ENCODE assay signal across 9 cellular contexts in the genomic region with DNA sequence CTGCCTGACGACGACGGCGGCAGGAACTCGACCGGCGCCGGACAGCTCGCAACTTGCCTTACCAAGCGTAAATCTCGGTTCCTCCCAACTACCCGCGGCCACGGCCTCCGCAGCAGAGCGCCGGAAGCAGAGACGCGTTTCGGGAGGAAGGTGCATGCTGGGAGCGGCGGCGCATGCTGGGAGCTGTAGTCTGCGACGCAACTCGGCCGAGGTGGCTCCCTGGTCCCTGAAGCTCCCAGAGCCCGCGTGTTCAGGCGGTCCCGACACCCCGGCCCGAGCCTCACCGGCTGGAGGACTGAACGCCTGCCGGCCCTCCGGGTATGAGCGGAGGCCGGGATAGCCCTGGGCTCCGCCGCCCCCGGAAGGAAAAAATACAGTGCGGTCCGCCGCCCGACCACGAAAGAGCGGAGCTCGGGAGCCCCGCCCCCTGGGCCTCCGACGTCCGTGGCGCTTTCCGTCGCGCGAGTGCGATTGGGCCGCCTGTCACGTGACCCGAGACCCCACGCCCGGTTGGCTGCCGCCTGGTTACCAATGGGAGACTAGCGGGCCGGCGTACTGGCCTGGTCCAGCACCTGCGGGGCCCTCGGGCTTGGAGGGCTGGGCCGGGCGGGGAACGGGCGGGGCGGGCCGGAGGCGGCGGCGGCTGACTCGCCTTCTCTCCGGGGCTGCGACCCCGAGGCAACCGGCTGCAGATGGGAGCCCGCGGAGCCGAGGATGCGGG. TPM values are rescaled to one million over a fixed set of nuclear protein-coding genes. Genes with fewer than 3 reads are reported as not detected.
DNase-seq lines count a peak whose midpoint lies in the region; ATAC-seq, FAIRE-seq and TF ChIP-seq lines count a peak whose summit lies in the region.
"Had no signal": no experiment of that assay in that cellular context is flagged by ENCODE, and none has a peak within 500 bp of the region (broad histone marks: within the 10 kb centered on the region; RNA-seq: fewer than 3 reads in every experiment).

A gene with protein sequence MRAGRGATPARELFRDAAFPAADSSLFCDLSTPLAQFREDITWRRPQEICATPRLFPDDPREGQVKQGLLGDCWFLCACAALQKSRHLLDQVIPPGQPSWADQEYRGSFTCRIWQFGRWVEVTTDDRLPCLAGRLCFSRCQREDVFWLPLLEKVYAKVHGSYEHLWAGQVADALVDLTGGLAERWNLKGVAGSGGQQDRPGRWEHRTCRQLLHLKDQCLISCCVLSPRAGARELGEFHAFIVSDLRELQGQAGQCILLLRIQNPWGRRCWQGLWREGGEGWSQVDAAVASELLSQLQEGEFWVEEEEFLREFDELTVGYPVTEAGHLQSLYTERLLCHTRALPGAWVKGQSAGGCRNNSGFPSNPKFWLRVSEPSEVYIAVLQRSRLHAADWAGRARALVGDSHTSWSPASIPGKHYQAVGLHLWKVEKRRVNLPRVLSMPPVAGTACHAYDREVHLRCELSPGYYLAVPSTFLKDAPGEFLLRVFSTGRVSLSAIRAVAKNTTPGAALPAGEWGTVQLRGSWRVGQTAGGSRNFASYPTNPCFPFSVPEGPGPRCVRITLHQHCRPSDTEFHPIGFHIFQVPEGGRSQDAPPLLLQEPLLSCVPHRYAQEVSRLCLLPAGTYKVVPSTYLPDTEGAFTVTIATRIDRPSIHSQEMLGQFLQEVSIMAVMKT (plus strand): TSS at position 537 of the 721 bp plus-strand sequence. CDS start 178 bp downstream, at position 715.

- peak; percentile 36 for FAIRE-seq in keratinocyte (lab: Jason Lieb, UNC)
- FAIRE-seq: colon had no signal

- no peaks in the 10 kb centered on the region for H3K27me3 ChIP-seq in keratinocyte (ENCODE audit: control insufficient read depth, extremely low read depth, insufficient read depth, low read length)

- peaks cover 40% of the 10 kb centered on the region for H3K4me1 Mint-ChIP-seq in central memory CD8-positive, alpha-beta T cell

- TF ChIP-seq CTCF in AG09309 (IDR thresholded peaks at IDR 0.05; ENCODE audit: control insufficient read depth, insufficient read depth, low read depth, low read length, missing control alignments) = no peak
- no peak for TF ChIP-seq CTCF in keratinocyte (optimal IDR thresholded peaks at IDR 0.05 in 1 of 3, IDR thresholded peaks at IDR 0.05 in 1 of 3, conservative IDR thresholded peaks at IDR 0.05 in 1 of 3; ENCODE audit: extremely low read depth in 1 of 3, insufficient read depth in 2 of 3, low read length in 3 of 3)

- peak within 1 kb of the TSS; percentile 82 for H3K27ac ChIP-seq in keratinocyte (ENCODE audit: control insufficient read depth, insufficient read depth, low read length)

- peaks cover 18% of the 10 kb centered on the region for H3K36me3 Mint-ChIP-seq in central memory CD8-positive, alpha-beta T cell (ENCODE audit: insufficient read depth)

- H3K4me3 Mint-ChIP-seq in central memory CD8-positive, alpha-beta T cell = peak within 1 kb of the TSS; percentile 93

- ATAC-seq in GM19025 (IDR thresholded peaks at IDR 0.05; ENCODE audit: low read depth, unreplicated experiment) = peak; percentile 54
- ATAC-seq in HG03342 (IDR thresholded peaks at IDR 0.05; ENCODE audit: unreplicated experiment) = peak; percentile 52
- peak; percentile 87 for ATAC-seq in central memory CD8-positive, alpha-beta T cell (replicated peaks; ENCODE audit: extremely low read depth, poor library complexity, severe bottlenecking)

- H4K20me1 ChIP-seq in keratinocyte (ENCODE audit: control insufficient read depth, extremely low read depth, insufficient read depth, low read length) = peaks cover 15% of the 10 kb centered on the region

- H3K4me3 ChIP-seq in AG09309 (ENCODE audit: control insufficient read depth, low read depth, low read length) (peak within 1 kb of the TSS; percentile 97), keratinocyte (ENCODE audit: control insufficient read depth in 2 of 3, extremely low read depth in 1 of 3, insufficient read depth in 2 of 3, low read depth in 1 of 3, low read length in 3 of 3) (peak within 1 kb of the TSS; percentile 54 to 87 (median 85))

- H3K27me3 Mint-ChIP-seq in central memory CD8-positive, alpha-beta T cell = no peaks in the 10 kb centered on the region

- peaks cover 0 to 10% of the 10 kb centered on the region in 2 experiments for H3K36me3 ChIP-seq in keratinocyte (ENCODE audit: control insufficient read depth in 2 of 2, extremely low read depth in 1 of 2, insufficient read depth in 2 of 2, low read length in 2 of 2)

- H3K79me2 ChIP-seq in keratinocyte (ENCODE audit: control insufficient read depth, insufficient read depth, low read length) = peaks cover 64% of the 10 kb centered on the region

- H3K9me1 ChIP-seq in keratinocyte (ENCODE audit: control insufficient read depth, extremely low read depth, insufficient read depth, low read length) = peaks cover 6% of the 10 kb centered on the region

- H3K9ac ChIP-seq in keratinocyte (ENCODE audit: control insufficient read depth, extremely low read depth, insufficient read depth, low read length) = peak within 1 kb of the TSS; percentile 89

- peak within 1 kb of the TSS; percentile 81 for H2AFZ ChIP-seq in keratinocyte (ENCODE audit: control insufficient read depth, low read length)

- H3K4me2 ChIP-seq in keratinocyte (ENCODE audit: control insufficient read depth, extremely low read depth, insufficient read depth, low read depth, low read length) = peak within 1 kb of the TSS; percentile 93

- peak within 1 kb of the TSS; percentile 93 for H3K27ac Mint-ChIP-seq in central memory CD8-positive, alpha-beta T cell (ENCODE audit: low read depth)

- peaks cover 31% of the 10 kb centered on the region for H3K4me1 ChIP-seq in keratinocyte (ENCODE audit: control insufficient read depth, extremely low read depth, insufficient read depth, low read length)

- H3K9me3 Mint-ChIP-seq in central memory CD8-positive, alpha-beta T cell = no peaks in the 10 kb centered on the region

- dilution Hi-C loops in keratinocyte (cut with MboI; ENCODE audit: extremely low pct_ligation_motif_present, low sequenced_read_pairs) = no loop called here

- DNase-seq in AG09309 (ENCODE audit: low read depth) = peak; percentile 52
- peak; percentile 83 to 95 for DNase-seq in NCI-H446 (lab: John Stamatoyannopoulos, UW)
- DNase-seq in activated CD4-positive, CD25-positive, alpha-beta regulatory T cell treated with anti-CD3 and anti-CD28 coated beads, Interleukin-2, amount 50 U/mL, for 16 hours (ENCODE audit: low read depth, low spot score) = peak; percentile 94
- DNase-seq in central memory CD8-positive, alpha-beta T cell (ENCODE audit: low spot score in 2 of 2) = peak; percentile 92 to 93
- DNase-seq in keratinocyte (ENCODE audit: low read depth, low spot score) = peak; percentile 69
- DNase-seq in stimulated activated CD4-positive, alpha-beta T cell treated with anti-CD3 and anti-CD28 coated beads, Interleukin-15, amount 100 ng/mL, for 1 hour (ENCODE audit: low read depth in 1 of 2, low spot score in 1 of 2) = peak; percentile 89 to 93

- no peaks in the 10 kb centered on the region for H3K9me3 ChIP-seq in keratinocyte (ENCODE audit: control insufficient read depth, low read depth, low read length)

RNA-seq across cellular contexts. Expression of the gene that starts here (rescaled TPM):
- 6.1 to 11.8 TPM (median 7.1 TPM) in 3 replicates for polyA plus RNA-seq in keratinocyte
- polyA plus RNA-seq in keratinocyte (2011; ENCODE audit: low read depth) = 1.8 TPM
- 2.8 and 6.2 TPM in 2 replicates for polyA plus RNA-seq in keratinocyte (2011; cell fraction: cytosol; rRNA removed)
- polyA plus RNA-seq in keratinocyte (2011; cell fraction: nucleus; rRNA removed) = 25.2 and 31.0 TPM in 2 replicates
- polyA plus RNA-seq in keratinocyte (2012; ENCODE audit: low replicate concordance) = 10.3 and 11.0 TPM in 2 replicates
- polyA minus RNA-seq in keratinocyte = 4.4 to 7.3 TPM (median 4.7 TPM) in 3 replicates
- 2.7 TPM for polyA minus RNA-seq in keratinocyte (2011; cell fraction: cytosol; rRNA and poly(A)+ RNA removed)
- polyA minus RNA-seq in keratinocyte (2011; cell fraction: nucleus; rRNA and poly(A)+ RNA removed) = 10.9 and 16.0 TPM in 2 replicates

Comparison
In these comparisons a context has a peak if more than half of its experiments do, and no peak if none do; other contexts are left out.
1. Peak in every context shown above with its lines: DNase-seq, ATAC-seq, H3K4me3 ChIP-seq and H3K27ac ChIP-seq.